In the genomic region with DNA sequence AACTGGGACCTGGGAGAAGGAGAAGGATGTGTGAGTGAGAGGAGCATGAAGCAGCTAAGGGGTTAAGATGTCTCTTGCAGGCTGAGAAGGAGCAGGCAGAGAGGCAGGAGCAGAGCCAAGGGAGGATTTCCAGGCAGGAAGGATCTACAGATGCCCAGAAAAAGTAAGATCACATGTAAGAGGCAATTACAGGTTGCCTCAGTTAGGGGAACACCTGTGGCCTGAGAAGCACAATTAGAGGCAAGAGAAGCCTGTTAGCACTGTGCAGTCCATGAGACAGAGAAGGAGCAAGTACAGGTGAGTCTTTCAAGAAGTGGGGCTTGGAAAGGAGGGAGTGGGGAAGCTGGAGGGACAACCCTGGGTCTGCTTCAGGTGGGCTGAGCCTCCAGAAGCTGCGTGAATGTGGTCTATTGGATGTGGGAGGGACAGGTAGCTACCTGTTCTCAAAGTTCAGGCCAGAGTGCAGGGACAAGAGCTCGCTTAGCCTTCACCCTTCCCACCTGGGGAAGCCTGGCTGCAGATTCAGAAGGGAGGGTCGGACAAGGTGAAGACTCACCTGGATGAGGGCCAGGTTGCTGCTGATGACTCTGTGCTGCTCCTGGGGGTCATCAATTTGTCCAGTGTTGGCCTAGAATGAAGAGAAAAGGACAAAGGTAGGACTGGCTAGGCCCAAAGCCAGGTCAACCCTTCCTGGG, we compare ENCODE assay signal across 1 cellular context.
TF ChIP-seq lines count a peak whose summit lies in the region.

No MANE protein-coding gene starts in this region.

TF ChIP-seq in GM23338, 12 proteins besides CTCF, POLR2A, EP300 and RAD21 (continued from another document):
- TF ChIP-seq, protein P1, sequence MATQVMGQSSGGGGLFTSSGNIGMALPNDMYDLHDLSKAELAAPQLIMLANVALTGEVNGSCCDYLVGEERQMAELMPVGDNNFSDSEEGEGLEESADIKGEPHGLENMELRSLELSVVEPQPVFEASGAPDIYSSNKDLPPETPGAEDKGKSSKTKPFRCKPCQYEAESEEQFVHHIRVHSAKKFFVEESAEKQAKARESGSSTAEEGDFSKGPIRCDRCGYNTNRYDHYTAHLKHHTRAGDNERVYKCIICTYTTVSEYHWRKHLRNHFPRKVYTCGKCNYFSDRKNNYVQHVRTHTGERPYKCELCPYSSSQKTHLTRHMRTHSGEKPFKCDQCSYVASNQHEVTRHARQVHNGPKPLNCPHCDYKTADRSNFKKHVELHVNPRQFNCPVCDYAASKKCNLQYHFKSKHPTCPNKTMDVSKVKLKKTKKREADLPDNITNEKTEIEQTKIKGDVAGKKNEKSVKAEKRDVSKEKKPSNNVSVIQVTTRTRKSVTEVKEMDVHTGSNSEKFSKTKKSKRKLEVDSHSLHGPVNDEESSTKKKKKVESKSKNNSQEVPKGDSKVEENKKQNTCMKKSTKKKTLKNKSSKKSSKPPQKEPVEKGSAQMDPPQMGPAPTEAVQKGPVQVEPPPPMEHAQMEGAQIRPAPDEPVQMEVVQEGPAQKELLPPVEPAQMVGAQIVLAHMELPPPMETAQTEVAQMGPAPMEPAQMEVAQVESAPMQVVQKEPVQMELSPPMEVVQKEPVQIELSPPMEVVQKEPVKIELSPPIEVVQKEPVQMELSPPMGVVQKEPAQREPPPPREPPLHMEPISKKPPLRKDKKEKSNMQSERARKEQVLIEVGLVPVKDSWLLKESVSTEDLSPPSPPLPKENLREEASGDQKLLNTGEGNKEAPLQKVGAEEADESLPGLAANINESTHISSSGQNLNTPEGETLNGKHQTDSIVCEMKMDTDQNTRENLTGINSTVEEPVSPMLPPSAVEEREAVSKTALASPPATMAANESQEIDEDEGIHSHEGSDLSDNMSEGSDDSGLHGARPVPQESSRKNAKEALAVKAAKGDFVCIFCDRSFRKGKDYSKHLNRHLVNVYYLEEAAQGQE (IDR thresholded peaks at IDR 0.05; ENCODE audit: unreplicated experiment), result no peak
- TF ChIP-seq CREB1 (CRISPR knock-in tag; IDR thresholded peaks at IDR 0.05; ENCODE audit: low read depth), result no peak
